13 cellular contexts compared by ENCODE assay signal in the genomic region with DNA sequence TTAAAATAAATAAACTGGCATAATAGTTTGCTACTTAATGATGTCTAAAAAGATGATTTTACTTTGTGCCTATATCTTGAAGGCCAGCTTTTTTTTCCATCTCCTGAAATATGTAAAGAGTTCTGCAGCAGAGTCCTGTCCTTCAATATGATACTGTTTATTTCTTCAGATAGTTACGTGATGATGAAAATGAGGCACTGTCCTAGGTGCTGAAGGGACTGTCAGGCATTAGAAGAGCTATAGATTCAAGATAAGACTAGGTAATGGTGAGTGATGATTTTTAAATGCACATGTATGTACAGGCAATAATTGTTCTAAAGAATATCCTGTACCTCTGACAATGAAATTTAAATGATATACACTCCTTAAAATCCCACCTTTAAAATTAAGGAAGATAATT.
DNase-seq lines count a peak whose midpoint lies in the region; ATAC-seq and TF ChIP-seq lines count a peak whose summit lies in the region.
"Had no signal": no experiment of that assay in that cellular context is flagged by ENCODE, and none has a peak within 500 bp of the region (broad histone marks: within the 10 kb centered on the region; RNA-seq: fewer than 3 reads in every experiment).

No MANE protein-coding gene starts in this region.

- H3K36me3 ChIP-seq in HCT116 (ENCODE audit: control insufficient read depth in 1 of 2, insufficient read depth in 2 of 2, low read length in 2 of 2) (no peaks in the 10 kb centered on the region), OCI-LY7 (ENCODE audit: insufficient read depth, low read length) (no peaks in the 10 kb centered on the region), brain microvascular endothelial cell (replicated peaks) (no peaks in the 10 kb centered on the region), mesendoderm (ENCODE audit: control insufficient read depth, insufficient read depth, low read length) (no peaks in the 10 kb centered on the region), ascending aorta (no peaks in the 10 kb centered on the region)
- no peaks in the 10 kb centered on the region for H3K36me3 ChIP-seq in naive thymus-derived CD4-positive, alpha-beta T cell (ENCODE audit: control insufficient read depth in 2 of 3, insufficient read depth in 3 of 3, low read length in 3 of 3)
- H3K36me3 ChIP-seq: heart left ventricle had no signal

- RAD21 ChIA-PET in HCT116 (lab: Charles Lee; ENCODE audit: low non-redundant PET in 1 of 2, low total read pairs in 2 of 2, uncharacterized antibody in 2 of 2, unreplicated experiment in 2 of 2): no interaction called here

- H3K9me2 ChIP-seq in HCT116 (ENCODE audit: insufficient read depth) (no peaks in the 10 kb centered on the region), OCI-LY7 (ENCODE audit: insufficient read depth, low read length) (no peaks in the 10 kb centered on the region)

- H3K27ac ChIP-seq in HCT116 (ENCODE audit: low read depth, low read length) (no peak overlapping the region), OCI-LY7 (ENCODE audit: low read depth, low read length, poor library complexity, severe bottlenecking) (no peak overlapping the region), brain microvascular endothelial cell (no peak overlapping the region), mesendoderm (ENCODE audit: low read depth, low read length) (no peak overlapping the region), ascending aorta (no peak overlapping the region)
- H3K27ac ChIP-seq in naive thymus-derived CD4-positive, alpha-beta T cell (ENCODE audit: low read depth, low read length): no peak overlapping the region
- H3K27ac ChIP-seq: heart left ventricle had no signal

- H4K20me1 ChIP-seq in HCT116 (ENCODE audit: insufficient read depth) (no peaks in the 10 kb centered on the region), OCI-LY7 (ENCODE audit: insufficient read depth, low read length) (no peaks in the 10 kb centered on the region)

- peaks cover 0 to 13% (median 6%) of the 10 kb centered on the region in 11 donors for H3K9me3 Mint-ChIP-seq in naive thymus-derived CD4-positive, alpha-beta T cell

- no peak for TF ChIP-seq RAD21 in HCT116 (IDR thresholded peaks at IDR 0.05; ENCODE audit: low read depth)

- TF ChIP-seq CTCF in HCT116 (IDR thresholded peaks at IDR 0.05 in 2 of 3, conservative IDR thresholded peaks at IDR 0.05 in 1 of 3; ENCODE audit: borderline replicate concordance in 1 of 3, insufficient read depth in 1 of 3, low read depth in 2 of 3, low read length in 2 of 3) (no peak), OCI-LY7 (conservative IDR thresholded peaks at IDR 0.05; ENCODE audit: low read length) (no peak), brain microvascular endothelial cell (IDR thresholded peaks at IDR 0.05; ENCODE audit: low read depth, low read length, missing control alignments) (no peak), ascending aorta (IDR thresholded peaks at IDR 0.05) (no peak)

- H3K79me2 ChIP-seq in HCT116 (ENCODE audit: insufficient read depth, low read length) (no peaks in the 10 kb centered on the region), OCI-LY7 (ENCODE audit: insufficient read depth, low read depth, low read length) (no peaks in the 10 kb centered on the region), mesendoderm (ENCODE audit: control insufficient read depth, insufficient read depth, low read length) (no peaks in the 10 kb centered on the region)

- H3K36me3 Mint-ChIP-seq in naive thymus-derived CD4-positive, alpha-beta T cell: no peaks in the 10 kb centered on the region
- H3K36me3 Mint-ChIP-seq: CD8-positive, alpha-beta T cell had no signal

- H3K23ac ChIP-seq in mesendoderm (ENCODE audit: low read length): no peak overlapping the region

- H4K8ac ChIP-seq in mesendoderm (ENCODE audit: low read depth, low read length): no peak overlapping the region

- no TSS peak for BruUV-seq in HCT116 (replicated peaks; lab: Mats Ljungman, UMichigan)
- no TSS peak for BruUV-seq in OCI-LY7 (replicated peaks; lab: Mats Ljungman, UMichigan)

- no peak overlapping the region for H3K18ac ChIP-seq in mesendoderm (ENCODE audit: low read length)

- CTCF ChIA-PET in HCT116 (lab: Charles Lee) (interaction anchor here (1.5 kb wide), 1 partner anchor 10 kb away, joined by 8 read pairs; no protein-coding TSS in a partner anchor), OCI-LY7 (lab: Charles Lee; ENCODE audit: unreplicated experiment) (no interaction called here)
- CTCF ChIA-PET in naive thymus-derived CD4-positive, alpha-beta T cell (lab: Charles Lee): no interaction called here

- H2AK5ac ChIP-seq in mesendoderm (ENCODE audit: low read length): no peak overlapping the region

- H2AFZ ChIP-seq in HCT116 (ENCODE audit: low read depth, low read length, poor library complexity, severe bottlenecking) (no peak overlapping the region), OCI-LY7 (ENCODE audit: low read length) (no peak overlapping the region)

- H3K27ac Mint-ChIP-seq in naive thymus-derived CD4-positive, alpha-beta T cell: no peak overlapping the region
- H3K27ac Mint-ChIP-seq: CD8-positive, alpha-beta T cell had no signal

- no peaks in the 10 kb centered on the region for H3K4me1 Mint-ChIP-seq in naive thymus-derived CD4-positive, alpha-beta T cell

- whole genome bisulfite sequencing in mesendoderm (ENCODE audit: extremely low coverage, insufficient coverage, low lambda C conversion rate): no CpG with 5 or more reads among the region's 1 CpG

- no peaks in the 10 kb centered on the region for H3K9me3 ChIP-seq in HCT116 (ENCODE audit: control insufficient read depth in 1 of 2, insufficient read depth in 1 of 2, low read depth in 1 of 2, low read length in 2 of 2)
- no peaks in the 10 kb centered on the region for H3K9me3 ChIP-seq in OCI-LY7 (ENCODE audit: low read length)
- H3K9me3 ChIP-seq in ascending aorta: no peaks in the 10 kb centered on the region
- no peaks in the 10 kb centered on the region for H3K9me3 ChIP-seq in naive thymus-derived CD4-positive, alpha-beta T cell (ENCODE audit: control insufficient read depth in 2 of 3, low read length in 3 of 3)

- no peak overlapping the region for H2BK15ac ChIP-seq in mesendoderm (replicated peaks; ENCODE audit: low read depth)

- in situ Hi-C loops in brain microvascular endothelial cell (cut with HindIII; ENCODE audit: low pct_ligation_motif_present, low sequenced_read_pairs): no loop called here

- H3K79me1 ChIP-seq in mesendoderm (ENCODE audit: low read length): no peaks in the 10 kb centered on the region

- intact Hi-C loops in HCT116 (cut with micrococcal nuclease) (no loop called here), OCI-LY7 (cut with micrococcal nuclease; ENCODE audit: unreplicated experiment) (loop anchor here (5.0 kb wide), 1 partner anchor 1216 kb away; no protein-coding TSS in a partner anchor), ascending aorta (cut with DNase I) (no loop called here)
- intact Hi-C loops in naive thymus-derived CD4-positive, alpha-beta T cell (cut with micrococcal nuclease): no loop called here

- H3K27me3 ChIP-seq in HCT116 (ENCODE audit: insufficient read depth, low read length) (peaks cover 13% of the 10 kb centered on the region), brain microvascular endothelial cell (replicated peaks) (no peaks in the 10 kb centered on the region), mesendoderm (ENCODE audit: insufficient read depth, low read length, poor library complexity) (no peaks in the 10 kb centered on the region), ascending aorta (no peaks in the 10 kb centered on the region)
- no peaks in the 10 kb centered on the region for H3K27me3 ChIP-seq in naive thymus-derived CD4-positive, alpha-beta T cell (ENCODE audit: control insufficient read depth in 2 of 2, insufficient read depth in 2 of 2, low read length in 2 of 2)
- H3K27me3 ChIP-seq: heart left ventricle had no signal

- H4K5ac ChIP-seq in mesendoderm (ENCODE audit: low read length): no peak overlapping the region

- POLR2A ChIA-PET in HCT116 (lab: Charles Lee) (no interaction called here), OCI-LY7 (lab: Charles Lee) (interaction anchor here (0.5 kb wide), 1 partner anchor 1328 kb away, joined by 5 read pairs; no protein-coding TSS in a partner anchor)
- POLR2A ChIA-PET in naive thymus-derived CD4-positive, alpha-beta T cell (lab: Charles Lee): no interaction called here

- no peak overlapping the region for H2BK5ac ChIP-seq in mesendoderm (ENCODE audit: low read length)

- H2BK120ac ChIP-seq in mesendoderm (ENCODE audit: low read depth, low read length): no peak overlapping the region

- H3K4me3 ChIP-seq in HCT116 (replicated peaks in 1 of 2; ENCODE audit: low read depth in 1 of 2, low read length in 2 of 2) (no peak overlapping the region), OCI-LY7 (ENCODE audit: low read depth, low read length, poor library complexity, severe bottlenecking) (no peak overlapping the region), brain microvascular endothelial cell (ENCODE audit: low read depth, low read length) (no peak overlapping the region), mesendoderm (ENCODE audit: low read length) (no peak overlapping the region), ascending aorta (no peak overlapping the region)
- H3K4me3 ChIP-seq in naive thymus-derived CD4-positive, alpha-beta T cell (ENCODE audit: low read length): no peak overlapping the region
- H3K4me3 ChIP-seq: heart left ventricle, smooth muscle cell had no signal

- H3K4me1 ChIP-seq in HCT116 (ENCODE audit: control insufficient read depth in 1 of 2, insufficient read depth in 2 of 2, low read length in 2 of 2): no peaks in the 10 kb centered on the region
- H3K4me1 ChIP-seq in OCI-LY7 (ENCODE audit: insufficient read depth, low read length, poor library complexity, severe bottlenecking): peaks cover 3% of the 10 kb centered on the region
- no peaks in the 10 kb centered on the region for H3K4me1 ChIP-seq in mesendoderm (ENCODE audit: control insufficient read depth, low read depth, low read length)
- no peaks in the 10 kb centered on the region for H3K4me1 ChIP-seq in ascending aorta
- H3K4me1 ChIP-seq in naive thymus-derived CD4-positive, alpha-beta T cell (ENCODE audit: control insufficient read depth in 2 of 2, insufficient read depth in 2 of 2, low read length in 2 of 2): no peaks in the 10 kb centered on the region
- H3K4me1 ChIP-seq: heart left ventricle had no signal

- H3K56ac ChIP-seq in mesendoderm (ENCODE audit: low read length): no peak overlapping the region

- ATAC-seq in HCT116: no peak
- no peak for ATAC-seq in naive thymus-derived CD4-positive, alpha-beta T cell
- ATAC-seq: CD8-positive, alpha-beta T cell; heart left ventricle; left lobe of liver had no signal

- no peak overlapping the region for H3K4me3 Mint-ChIP-seq in naive thymus-derived CD4-positive, alpha-beta T cell
- H3K4me3 Mint-ChIP-seq: CD8-positive, alpha-beta T cell had no signal

- H3K9ac ChIP-seq in HCT116 (ENCODE audit: low read length) (no peak overlapping the region), mesendoderm (ENCODE audit: low read length) (no peak overlapping the region)

- no peak for TF ChIP-seq POLR2A in HCT116 (IDR thresholded peaks at IDR 0.05; ENCODE audit: borderline replicate concordance, extremely low read depth, insufficient read depth, insufficient read length)

- H3K27me3 Mint-ChIP-seq in naive thymus-derived CD4-positive, alpha-beta T cell: peaks cover 0 to 4% (median 0%) of the 10 kb centered on the region in 5 donors

- DNase-seq in HCT116 (ENCODE audit: low read depth, low spot score): no peak
- DNase-seq in OCI-LY7 (ENCODE audit: low spot score): peak; percentile 13
- DNase-seq in brain microvascular endothelial cell: peak; percentile 41
- DNase-seq in mesendoderm: peak; percentile 24
- no peak for DNase-seq in ascending aorta (ENCODE audit: low spot score in 2 of 2)
- no peak for DNase-seq in naive thymus-derived CD4-positive, alpha-beta T cell
- DNase-seq in C1 segment of cervical spinal cord (lab: John Stamatoyannopoulos, UW): no peak
- DNase-seq: CD8-positive, alpha-beta T cell; effector CD8-positive, alpha-beta T cell; heart left ventricle; NCI-H446 had no signal

- H3K4ac ChIP-seq in mesendoderm (ENCODE audit: low read depth, low read length): no peak overlapping the region

- H3K4me2 ChIP-seq in HCT116 (ENCODE audit: low read length) (no peak overlapping the region), OCI-LY7 (ENCODE audit: low read length) (no peak overlapping the region), mesendoderm (ENCODE audit: low read length) (no peak overlapping the region)
- H3K4me2 ChIP-seq: smooth muscle cell had no signal

Comparison
In these comparisons a context has a peak if more than half of its experiments do, and no peak if none do; other contexts are left out.
1. DNase-seq: peak in OCI-LY7 (single experiment), brain microvascular endothelial cell (single experiment) and mesendoderm (single experiment); none in HCT116 (single experiment), ascending aorta (0 of 2), naive thymus-derived CD4-positive, alpha-beta T cell (0 of 9) and C1 segment of cervical spinal cord (0 of 14).